ENCODE assay signal across 13 cellular contexts in genomic region chr6:133959667-133960368, GRCh38.
"Had no signal": no experiment of that assay in that cellular context is flagged by ENCODE, and none has a peak within 500 bp of the region (broad histone marks: within the 10 kb centered on the region; RNA-seq: fewer than 3 reads in every experiment).

No MANE protein-coding gene starts in this region.

- H3K27ac Mint-ChIP-seq: activated B cell treated with CpG ODN at 0.5 μM for 24 hours; activated CD4-positive, alpha-beta T cell treated with anti-CD3 and anti-CD28 coated beads, Interleukin-2, amount 10 ng/mL, durations not matched to agents 7 days and 5 days; activated naive CD8-positive, alpha-beta T cell treated with anti-CD3 and anti-CD28 coated beads for 36 hours had no signal

- H3K9me3 Mint-ChIP-seq: activated B cell treated with CpG ODN at 0.5 μM for 24 hours; activated CD4-positive, alpha-beta T cell treated with anti-CD3 and anti-CD28 coated beads, Interleukin-2, amount 10 ng/mL, durations not matched to agents 7 days and 5 days; activated naive CD8-positive, alpha-beta T cell treated with anti-CD3 and anti-CD28 coated beads for 36 hours had no signal

- DNase-seq: activated B cell treated with CpG ODN at 0.5 μM for 24 hours; activated CD4-positive, alpha-beta T cell treated with anti-CD3 and anti-CD28 coated beads, Interleukin-2, amount 10 ng/mL, durations not matched to agents 7 days and 5 days; activated CD8-positive, alpha-beta memory T cell treated with anti-CD3 and anti-CD28 coated beads for 24 hours; activated naive CD8-positive, alpha-beta T cell treated with anti-CD3 and anti-CD28 coated beads for 36 hours; brain microvascular endothelial cell; cortex of kidney; effector CD4-positive, alpha-beta T cell; foreskin melanocyte; head of caudate nucleus; mesendoderm; right lobe of liver; T-helper 1 cell; tibial artery had no signal

- H3K4me3 Mint-ChIP-seq: activated B cell treated with CpG ODN at 0.5 μM for 24 hours; activated CD4-positive, alpha-beta T cell treated with anti-CD3 and anti-CD28 coated beads, Interleukin-2, amount 10 ng/mL, durations not matched to agents 7 days and 5 days; activated naive CD8-positive, alpha-beta T cell treated with anti-CD3 and anti-CD28 coated beads for 36 hours had no signal

- H3K27me3 Mint-ChIP-seq: activated B cell treated with CpG ODN at 0.5 μM for 24 hours; activated CD4-positive, alpha-beta T cell treated with anti-CD3 and anti-CD28 coated beads, Interleukin-2, amount 10 ng/mL, durations not matched to agents 7 days and 5 days; activated naive CD8-positive, alpha-beta T cell treated with anti-CD3 and anti-CD28 coated beads for 36 hours had no signal
